In the genomic region with DNA sequence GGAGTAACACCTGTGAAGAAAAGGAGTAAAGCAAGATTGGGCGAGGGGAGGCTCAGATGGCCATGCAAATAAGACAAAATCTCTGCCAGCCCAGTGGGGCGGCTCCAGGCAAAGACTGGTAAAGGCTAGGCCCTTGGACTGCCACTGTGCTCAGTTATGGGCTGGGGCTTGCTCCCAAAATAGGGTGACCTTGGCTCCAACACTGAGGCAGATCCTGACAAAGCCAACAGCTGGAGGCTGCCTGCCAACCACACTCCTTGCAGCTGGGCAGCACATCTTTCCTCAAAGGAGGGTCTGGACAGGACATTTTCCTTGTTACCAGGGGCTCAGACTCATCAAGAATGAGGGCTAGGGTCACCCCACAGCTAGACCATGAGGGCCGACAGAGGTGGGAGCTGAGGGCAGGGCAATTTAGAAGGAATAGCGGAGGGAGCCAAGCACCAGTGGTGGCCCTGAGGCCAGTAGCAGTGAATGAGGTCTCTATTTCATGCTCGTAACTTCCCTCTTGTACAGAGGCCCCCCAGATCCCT, we compare ENCODE assay signal across 18 cellular contexts.
A peak's percentile ranks its signal among the peaks of the same experiment; 100 is the strongest.
DNase-seq lines count a peak whose midpoint lies in the region; ATAC-seq and TF ChIP-seq lines count a peak whose summit lies in the region.
"Had no signal": no experiment of that assay in that cellular context is flagged by ENCODE, and none has a peak within 500 bp of the region (broad histone marks: within the 10 kb centered on the region; RNA-seq: fewer than 3 reads in every experiment).

No MANE protein-coding gene starts in this region.

- H3K36me3 Mint-ChIP-seq in activated CD4-positive, alpha-beta memory T cell treated with anti-CD3 and anti-CD28 coated beads, Interleukin-2, amount 10 ng/mL, durations not matched to agents 7 days and 5 days (ENCODE audit: low read depth) = no peaks in the 10 kb centered on the region
- H3K36me3 Mint-ChIP-seq in activated CD4-positive, alpha-beta memory T cell treated with anti-CD3 and anti-CD28 coated beads for 36 hours = no peaks in the 10 kb centered on the region
- H3K36me3 Mint-ChIP-seq in chondrocyte (ENCODE audit: low read depth) = no peaks in the 10 kb centered on the region
- H3K36me3 Mint-ChIP-seq in stimulated activated naive B cell treated with anti-CD40 and anti-IgM and Interleukin-4, amounts not matched to agents 10 μg/mL and 1 μg/mL and 100 μg/mL, for 72 hours = peaks cover 0 to 3% of the 10 kb centered on the region in 2 donors
- H3K36me3 Mint-ChIP-seq: activated naive CD4-positive, alpha-beta T cell treated with anti-CD3 and anti-CD28 coated beads, Interleukin-2, amount 50 U/mL, for 24 hours; naive thymus-derived CD4-positive, alpha-beta T cell had no signal

- peaks cover 18% of the 10 kb centered on the region for H3K27me3 Mint-ChIP-seq in activated CD4-positive, alpha-beta memory T cell treated with anti-CD3 and anti-CD28 coated beads, Interleukin-2, amount 10 ng/mL, durations not matched to agents 7 days and 5 days
- H3K27me3 Mint-ChIP-seq in activated CD4-positive, alpha-beta memory T cell treated with anti-CD3 and anti-CD28 coated beads for 36 hours = peaks cover 17% of the 10 kb centered on the region
- peaks cover 17% of the 10 kb centered on the region for H3K27me3 Mint-ChIP-seq in chondrocyte (ENCODE audit: low read depth)
- H3K27me3 Mint-ChIP-seq in stimulated activated naive B cell treated with anti-CD40 and anti-IgM and Interleukin-4, amounts not matched to agents 10 μg/mL and 1 μg/mL and 100 μg/mL, for 72 hours = peaks cover 5 to 11% of the 10 kb centered on the region in 2 donors

- H3K4me3 ChIP-seq in right cardiac atrium (ENCODE audit: low read length) = no peak overlapping the region
- H3K4me3 ChIP-seq: stomach, tibial nerve had no signal

- DNase-seq in activated CD4-positive, alpha-beta memory T cell treated with anti-CD3 and anti-CD28 coated beads, Interleukin-2, amount 10 ng/mL, durations not matched to agents 7 days and 5 days = peak; percentile 8
- no peak for DNase-seq in activated CD4-positive, alpha-beta memory T cell treated with anti-CD3 and anti-CD28 coated beads for 36 hours
- peak; percentile 29 for DNase-seq in chondrocyte (ENCODE audit: low spot score)
- DNase-seq in right cardiac atrium = peak in 2 of 3 donors; percentile 56 to 58
- DNase-seq in stimulated activated naive B cell treated with anti-CD40 and anti-IgM and Interleukin-4, amounts not matched to agents 10 μg/mL and 1 μg/mL and 100 μg/mL, for 72 hours = no peak
- no peak for DNase-seq in hippocampal formation (lab: John Stamatoyannopoulos, UW)
- no peak for DNase-seq in GM10266 (ENCODE audit: extremely low spot score)
- DNase-seq: activated CD4-positive, alpha-beta T cell treated with anti-CD3 and anti-CD28 coated beads, Interleukin-2, amount 10 ng/mL, durations not matched to agents 7 days and 5 days; activated CD8-positive, alpha-beta memory T cell treated with anti-CD3 and anti-CD28 coated beads, Interleukin-2, amount 50 U/mL, for 4 hours; caudate nucleus; DMS53; naive thymus-derived CD4-positive, alpha-beta T cell; NCI-H1048; retina; stomach had no signal

- 82% methylated on average over 5 of the region's 5 CpGs for WGBS in right cardiac atrium

- no peaks in the 10 kb centered on the region for H3K9me3 ChIP-seq in right cardiac atrium (ENCODE audit: control insufficient read depth, low read length)
- H3K9me3 ChIP-seq: stomach, tibial nerve had no signal

- POLR2A ChIA-PET in activated CD4-positive, alpha-beta memory T cell treated with anti-CD3 and anti-CD28 coated beads, Interleukin-2, amount 10 ng/mL, durations not matched to agents 7 days and 5 days (lab: Charles Lee) = no interaction called here
- POLR2A ChIA-PET in activated CD4-positive, alpha-beta memory T cell treated with anti-CD3 and anti-CD28 coated beads for 36 hours (lab: Charles Lee) = no interaction called here

- no peaks in the 10 kb centered on the region for H3K9me3 Mint-ChIP-seq in activated CD4-positive, alpha-beta memory T cell treated with anti-CD3 and anti-CD28 coated beads, Interleukin-2, amount 10 ng/mL, durations not matched to agents 7 days and 5 days
- H3K9me3 Mint-ChIP-seq in activated CD4-positive, alpha-beta memory T cell treated with anti-CD3 and anti-CD28 coated beads for 36 hours = no peaks in the 10 kb centered on the region
- H3K9me3 Mint-ChIP-seq in chondrocyte (ENCODE audit: low read depth) = peaks cover under 1% of the 10 kb centered on the region
- H3K9me3 Mint-ChIP-seq in stimulated activated naive B cell treated with anti-CD40 and anti-IgM and Interleukin-4, amounts not matched to agents 10 μg/mL and 1 μg/mL and 100 μg/mL, for 72 hours = peaks cover 0 to 4% of the 10 kb centered on the region in 2 donors
- H3K9me3 Mint-ChIP-seq: activated CD4-positive, alpha-beta T cell treated with anti-CD3 and anti-CD28 coated beads, Interleukin-2, amount 10 ng/mL, durations not matched to agents 7 days and 5 days; activated naive CD4-positive, alpha-beta T cell treated with anti-CD3 and anti-CD28 coated beads, Interleukin-2, amount 50 U/mL, for 24 hours; naive thymus-derived CD4-positive, alpha-beta T cell had no signal

- H3K4me1 ChIP-seq in right cardiac atrium (ENCODE audit: control insufficient read depth, insufficient read depth, low read length) = peaks cover 7% of the 10 kb centered on the region

- H3K4me3 Mint-ChIP-seq in activated CD4-positive, alpha-beta memory T cell treated with anti-CD3 and anti-CD28 coated beads, Interleukin-2, amount 10 ng/mL, durations not matched to agents 7 days and 5 days = no peak overlapping the region
- no peak overlapping the region for H3K4me3 Mint-ChIP-seq in activated CD4-positive, alpha-beta memory T cell treated with anti-CD3 and anti-CD28 coated beads for 36 hours
- no peak overlapping the region for H3K4me3 Mint-ChIP-seq in chondrocyte (ENCODE audit: unreplicated experiment)
- no peak overlapping the region for H3K4me3 Mint-ChIP-seq in stimulated activated naive B cell treated with anti-CD40 and anti-IgM and Interleukin-4, amounts not matched to agents 10 μg/mL and 1 μg/mL and 100 μg/mL, for 72 hours
- H3K4me3 Mint-ChIP-seq: activated CD4-positive, alpha-beta T cell treated with anti-CD3 and anti-CD28 coated beads, Interleukin-2, amount 10 ng/mL, durations not matched to agents 7 days and 5 days; activated naive CD4-positive, alpha-beta T cell treated with anti-CD3 and anti-CD28 coated beads, Interleukin-2, amount 50 U/mL, for 24 hours; naive thymus-derived CD4-positive, alpha-beta T cell had no signal

- peaks cover 5% of the 10 kb centered on the region for H3K4me1 Mint-ChIP-seq in activated CD4-positive, alpha-beta memory T cell treated with anti-CD3 and anti-CD28 coated beads, Interleukin-2, amount 10 ng/mL, durations not matched to agents 7 days and 5 days
- peaks cover 6% of the 10 kb centered on the region for H3K4me1 Mint-ChIP-seq in activated CD4-positive, alpha-beta memory T cell treated with anti-CD3 and anti-CD28 coated beads for 36 hours (ENCODE audit: low read depth)
- no peaks in the 10 kb centered on the region for H3K4me1 Mint-ChIP-seq in chondrocyte (ENCODE audit: low read depth)
- H3K4me1 Mint-ChIP-seq in stimulated activated naive B cell treated with anti-CD40 and anti-IgM and Interleukin-4, amounts not matched to agents 10 μg/mL and 1 μg/mL and 100 μg/mL, for 72 hours = peaks cover 14 to 30% of the 10 kb centered on the region in 2 donors

- no peaks in the 10 kb centered on the region for H3K27me3 ChIP-seq in right cardiac atrium (ENCODE audit: control insufficient read depth, insufficient read depth)

- CTCF ChIA-PET in activated CD4-positive, alpha-beta memory T cell treated with anti-CD3 and anti-CD28 coated beads, Interleukin-2, amount 10 ng/mL, durations not matched to agents 7 days and 5 days (lab: Charles Lee) = interaction anchor here (0.8 to 4.9 kb wide), 3 partner anchors 15 to 94 kb away, joined by 3 to 17 read pairs (median 7); no protein-coding TSS in a partner anchor
- CTCF ChIA-PET in activated CD4-positive, alpha-beta memory T cell treated with anti-CD3 and anti-CD28 coated beads for 36 hours (lab: Charles Lee) = interaction anchor here (1.0 to 3.0 kb wide), 4 partner anchors 48 to 94 kb away, joined by 3 to 17 read pairs (median 4); no protein-coding TSS in a partner anchor

- TF ChIP-seq CTCF in chondrocyte (IDR thresholded peaks at IDR 0.05) (no peak), GM10266 (IDR thresholded peaks at IDR 0.05; ENCODE audit: control insufficient read depth, insufficient read depth, low read depth, missing control alignments) (no peak)

- no peak overlapping the region for H3K27ac ChIP-seq in right cardiac atrium (ENCODE audit: low read length)
- H3K27ac ChIP-seq: stomach, tibial nerve had no signal

- ATAC-seq in right cardiac atrium (no peak), HG03095 (IDR thresholded peaks at IDR 0.05; ENCODE audit: unreplicated experiment) (no peak)
- no peak for ATAC-seq in stimulated activated naive B cell treated with anti-CD40 and anti-IgM and Interleukin-4, amounts not matched to agents 10 μg/mL and 1 μg/mL and 100 μg/mL, for 72 hours (replicated peaks)

- no peak overlapping the region for H3K27ac Mint-ChIP-seq in activated CD4-positive, alpha-beta memory T cell treated with anti-CD3 and anti-CD28 coated beads, Interleukin-2, amount 10 ng/mL, durations not matched to agents 7 days and 5 days
- no peak overlapping the region for H3K27ac Mint-ChIP-seq in activated CD4-positive, alpha-beta memory T cell treated with anti-CD3 and anti-CD28 coated beads for 36 hours
- H3K27ac Mint-ChIP-seq in chondrocyte (ENCODE audit: unreplicated experiment) = no peak overlapping the region
- H3K27ac Mint-ChIP-seq in stimulated activated naive B cell treated with anti-CD40 and anti-IgM and Interleukin-4, amounts not matched to agents 10 μg/mL and 1 μg/mL and 100 μg/mL, for 72 hours = peak overlapping the region; percentile 47
- H3K27ac Mint-ChIP-seq: activated CD4-positive, alpha-beta T cell treated with anti-CD3 and anti-CD28 coated beads, Interleukin-2, amount 10 ng/mL, durations not matched to agents 7 days and 5 days; activated naive CD4-positive, alpha-beta T cell treated with anti-CD3 and anti-CD28 coated beads, Interleukin-2, amount 50 U/mL, for 24 hours; naive thymus-derived CD4-positive, alpha-beta T cell had no signal

- intact Hi-C loops in activated CD4-positive, alpha-beta memory T cell treated with anti-CD3 and anti-CD28 coated beads for 36 hours (cut with micrococcal nuclease) = no loop called here
- intact Hi-C loops in right cardiac atrium (cut with DNase I) = no loop called here

Comparison
In these comparisons a context has a peak if more than half of its experiments do, and no peak if none do; other contexts are left out.
1. DNase-seq: peak in activated CD4-positive, alpha-beta memory T cell treated with anti-CD3 and anti-CD28 coated beads, Interleukin-2, amount 10 ng/mL, durations not matched to agents 7 days and 5 days (single experiment), chondrocyte (single experiment) and right cardiac atrium (2 of 3); none in activated CD4-positive, alpha-beta memory T cell treated with anti-CD3 and anti-CD28 coated beads for 36 hours (single experiment), stimulated activated naive B cell treated with anti-CD40 and anti-IgM and Interleukin-4, amounts not matched to agents 10 μg/mL and 1 μg/mL and 100 μg/mL, for 72 hours (single experiment), hippocampal formation (0 of 2) and GM10266 (single experiment).